ENCODE assay signal across 1 cellular context in the genomic region with DNA sequence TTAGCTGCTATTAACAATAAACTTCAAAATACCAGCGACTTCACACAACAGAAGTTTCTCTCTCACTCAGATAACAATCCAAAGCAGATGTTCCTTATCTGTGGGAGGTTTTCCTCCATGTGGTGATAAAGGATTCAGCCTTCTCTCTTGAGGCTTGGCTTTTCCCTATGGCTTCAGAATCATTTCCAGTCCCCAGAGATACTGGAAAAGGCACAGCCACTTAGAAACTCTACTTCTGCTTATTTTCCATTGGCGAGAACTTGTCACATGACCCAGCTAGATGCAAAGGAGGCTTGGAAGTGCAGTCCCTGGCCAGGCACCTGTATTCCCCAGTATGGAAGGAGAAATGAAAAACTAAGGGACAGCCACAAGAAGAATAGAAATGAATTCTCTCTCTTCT.
TF ChIP-seq lines count a peak whose summit lies in the region.

No MANE protein-coding gene starts in this region.

TF ChIP-seq in HCT116, 20 proteins besides CTCF, POLR2A, EP300 and RAD21 (continued from another document):
- no peak for TF ChIP-seq POLR2AphosphoS5 (IDR thresholded peaks at IDR 0.05; ENCODE audit: low read depth, low read length)
- TF ChIP-seq FOSL1 (IDR thresholded peaks at IDR 0.05; ENCODE audit: low read depth): no peak
- TF ChIP-seq SRF (IDR thresholded peaks at IDR 0.05; ENCODE audit: low read depth): no peak
- no peak for TF ChIP-seq SP1 (IDR thresholded peaks at IDR 0.05; ENCODE audit: low read depth)
- no peak for TF ChIP-seq EGR1 (IDR thresholded peaks at IDR 0.05; ENCODE audit: low read depth)
- TF ChIP-seq ELF1 (IDR thresholded peaks at IDR 0.05; ENCODE audit: borderline replicate concordance, low read depth): no peak
- no peak for TF ChIP-seq SIN3A (IDR thresholded peaks at IDR 0.05; ENCODE audit: low read depth)
- TF ChIP-seq EZH2phosphoT487 (IDR thresholded peaks at IDR 0.05; ENCODE audit: borderline replicate concordance): no peak
